ENCODE assay signal across 8 cellular contexts in genomic region chr7:139645572-139646523, GRCh38.
DNase-seq lines count a peak whose midpoint lies in the region; ATAC-seq and TF ChIP-seq lines count a peak whose summit lies in the region.

No MANE protein-coding gene starts in this region.

- peak overlapping the region in 1 of 2 donors; percentile 7 for H3K27ac Mint-ChIP-seq in T-cell

- WGBS in aorta, 2 donors: 25 to 31% methylated on average over 19 of the region's 19 CpGs

- H3K27me3 Mint-ChIP-seq in T-cell: no peaks in the 10 kb centered on the region

- peak; percentile 41 to 54 (median 50) for ATAC-seq in T-cell (replicated peaks in 1 of 4)
- ATAC-seq in left ventricle myocardium superior: peak; percentile 61
- ATAC-seq in aorta (ENCODE audit: low FRiP score): peak; percentile 84
- ATAC-seq in GM19397 (IDR thresholded peaks at IDR 0.05; ENCODE audit: unreplicated experiment): no peak

- no peaks in the 10 kb centered on the region for H3K36me3 ChIP-seq in aorta (ENCODE audit: control insufficient read depth in 1 of 2, insufficient read depth in 2 of 2, low read length in 1 of 2)

- peak; percentile 88 for TF ChIP-seq CTCF in GM12865 (IDR thresholded peaks at IDR 0.05; ENCODE audit: insufficient read depth, low read depth, low read length, missing control alignments)

- peaks cover 4% of the 10 kb centered on the region for H3K36me3 Mint-ChIP-seq in T-cell

- CTCF ChIA-PET in T-cell (lab: Charles Lee): interaction anchor here (0.5 to 3.7 kb wide), 38 partner anchors 8 to 1094 kb away, joined by 3 to 22 read pairs (median 4); no protein-coding TSS in a partner anchor

- POLR2A ChIA-PET in T-cell (lab: Charles Lee): interaction anchor here in 1 of 2 donors (0.5 kb wide), 1 partner anchor 620 kb away, joined by 8 read pairs; no protein-coding TSS in a partner anchor

- intact Hi-C loops in left ventricle myocardium superior (cut with micrococcal nuclease): loop anchor here (10.0 kb wide), 1 partner anchor 359 kb away; no protein-coding TSS in a partner anchor
- intact Hi-C loops in aorta (cut with DNase I): loop anchor here (2.0 to 5.0 kb wide), 4 partner anchors 36 to 356 kb away; partner anchors contain the start of gene HIPK2 (in 1 of the 2)

- DNase-seq in GM12865 (ENCODE audit: low read depth) (peak; percentile 92), NCI-H1694 (lab: John Stamatoyannopoulos, UW) (peak; percentile 69), T-cell (peak; percentile 56 to 91 (median 76)), amygdala (lab: John Stamatoyannopoulos, UW) (peak; percentile 23 to 91 (median 76)), left ventricle myocardium superior (peak; percentile 78), retina (peak; percentile 79), aorta (peak; percentile 87 to 94)

- no peaks in the 10 kb centered on the region for H3K9me3 Mint-ChIP-seq in T-cell

- peak overlapping the region in 1 of 3 donors; percentile 33 for H3K4me3 Mint-ChIP-seq in T-cell

- H3K4me1 ChIP-seq in aorta (ENCODE audit: control insufficient read depth in 1 of 2, insufficient read depth in 2 of 2, low read length in 2 of 2): peaks cover 0 to 1% of the 10 kb centered on the region in 2 donors

- H3K4me3 ChIP-seq in GM12865 (ENCODE audit: low read depth, low read length) (no peak overlapping the region), aorta (ENCODE audit: low read length in 2 of 2) (no peak overlapping the region)

- peaks cover 81 to 87% (median 84%) of the 10 kb centered on the region in 3 donors for H3K4me1 Mint-ChIP-seq in T-cell

- H3K27ac ChIP-seq in aorta (ENCODE audit: low read depth in 1 of 2, low read length in 2 of 2): peak overlapping the region in 1 of 2 donors; percentile 43

- H3K27me3 ChIP-seq in aorta (ENCODE audit: control insufficient read depth in 1 of 2, insufficient read depth in 2 of 2, low read length in 1 of 2): no peaks in the 10 kb centered on the region

- H3K9me3 ChIP-seq in aorta (ENCODE audit: control insufficient read depth, low read length): no peaks in the 10 kb centered on the region
